Comparison of ENCODE assay signal across 32 cellular contexts in the genomic region with DNA sequence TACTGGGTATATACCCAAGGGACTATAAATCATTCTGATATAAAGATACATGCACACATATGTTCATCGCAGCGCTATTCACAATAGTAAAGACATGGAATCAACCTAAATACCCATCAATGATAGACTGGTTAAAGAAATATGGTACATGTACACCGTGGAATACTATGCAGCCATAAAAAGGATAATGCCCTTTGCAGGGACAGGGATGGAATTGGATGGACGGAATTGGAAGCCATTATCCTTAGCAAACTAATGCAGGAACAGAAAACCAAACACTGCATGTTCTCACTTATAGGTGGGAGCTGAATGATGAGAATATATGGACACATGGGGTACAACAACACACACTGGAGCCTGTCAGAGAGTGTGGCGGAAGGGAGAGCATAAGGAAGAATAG.
"Had no signal": no experiment of that assay in that cellular context is flagged by ENCODE, and none has a peak within 500 bp of the region (broad histone marks: within the 10 kb centered on the region; RNA-seq: fewer than 3 reads in every experiment).

No MANE protein-coding gene starts in this region.

- H3K9me3 ChIP-seq: ascending aorta, body of pancreas had no signal

- H3K4me1 ChIP-seq: ascending aorta, breast epithelium had no signal

- ATAC-seq: activated naive CD4-positive, alpha-beta T cell treated with anti-CD3 and anti-CD28 coated beads, Interleukin-2, amount 50 U/mL, for 72 hours; activated naive CD8-positive, alpha-beta T cell treated with anti-CD3 and anti-CD28 coated beads, Interleukin-2, amount 50 U/mL, for 24 hours; activated T-cell treated with anti-CD3 and anti-CD28 coated beads, Interleukin-2, amount 50 U/mL, for 4 hours; activated T-cell treated with anti-CD3 and anti-CD28 coated beads, Interleukin-2, amount 50 U/mL, for 72 hours; activated T-helper 17 cell treated with anti-CD3 and anti-CD28 coated beads, Interleukin-2, amount 50 U/mL, for 72 hours; body of pancreas had no signal

- H3K4me3 ChIP-seq: ascending aorta, body of pancreas, breast epithelium, cardiac muscle cell had no signal

- DNase-seq: activated effector memory CD4-positive, alpha-beta T cell treated with anti-CD3 and anti-CD28 coated beads, Interleukin-2, amount 50 U/mL, for 16 hours; activated effector memory CD4-positive, alpha-beta T cell treated with Interleukin-2 at 50 U/mL for 16 hours; activated gamma-delta T cell; activated gamma-delta T cell treated with Interleukin-2 at 50 U/mL for 16 hours; activated naive CD4-positive, alpha-beta T cell; activated naive CD4-positive, alpha-beta T cell treated with anti-CD3 and anti-CD28 coated beads for 36 hours; activated naive CD4-positive, alpha-beta T cell treated with anti-CD3 and anti-CD28 coated beads, Interleukin-2, amount 10 ng/mL, durations not matched to agents 7 days and 5 days; activated naive CD4-positive, alpha-beta T cell treated with anti-CD3 and anti-CD28 coated beads, Interleukin-2, amount 50 U/mL, for 16 hours; activated naive CD4-positive, alpha-beta T cell treated with Interleukin-2 at 50 U/mL for 16 hours; activated naive CD8-positive, alpha-beta T cell treated with anti-CD3 and anti-CD28 coated beads for 36 hours; activated naive CD8-positive, alpha-beta T cell treated with anti-CD3 and anti-CD28 coated beads, Interleukin-2, amount 10 ng/mL, durations not matched to agents 7 days and 5 days; activated naive CD8-positive, alpha-beta T cell treated with anti-CD3 and anti-CD28 coated beads, Interleukin-2, amount 50 U/mL, for 24 hours; activated T-cell treated with anti-CD3 and anti-CD28 coated beads, Interleukin-2, amount 50 U/mL, for 24 hours; activated T-cell treated with anti-CD3 and anti-CD28 coated beads, Interleukin-2, amount 50 U/mL, for 4 hours; activated T-cell treated with anti-CD3 and anti-CD28 coated beads, Interleukin-2, amount 50 U/mL, for 48 hours; activated T-cell treated with anti-CD3 and anti-CD28 coated beads, Interleukin-2, amount 50 U/mL, for 72 hours; amniotic stem cell; amygdala; anterior cingulate cortex; aorta; body of pancreas; brain microvascular endothelial cell; caudate nucleus; central memory CD4-positive, alpha-beta T cell; cerebellar nuclear complex had no signal

- H3K27ac ChIP-seq: ascending aorta, body of pancreas, brain microvascular endothelial cell, breast epithelium, cardiac muscle cell had no signal

- H3K27me3 ChIP-seq: ascending aorta, body of pancreas, brain microvascular endothelial cell, breast epithelium, cardiac muscle cell had no signal

- FAIRE-seq: astrocyte, bronchial epithelial cell had no signal

- H3K36me3 ChIP-seq: ascending aorta, brain microvascular endothelial cell, breast epithelium, cardiac muscle cell had no signal
